In genomic region chr1:10472220-10473144, GRCh38 we compare ENCODE assay signal across 1 cellular context.
TF ChIP-seq lines count a peak whose summit lies in the region.

DFFA (minus strand) TSS chr1:10472529; CDS start chr1:10472458, 71 bp downstream.

TF ChIP-seq in HepG2, 621 proteins besides CTCF, POLR2A, EP300 and RAD21 (continued from another document and continues in another):
- peak; percentile 82 for TF ChIP-seq SALL1 (CRISPR knock-in tag; IDR thresholded peaks at IDR 0.05)
- TF ChIP-seq HIC2 (CRISPR knock-in tag; IDR thresholded peaks at IDR 0.05; ENCODE audit: low read depth): no peak
- TF ChIP-seq ZNF33A (CRISPR knock-in tag; IDR thresholded peaks at IDR 0.05; ENCODE audit: borderline replicate concordance): no peak
- no peak for TF ChIP-seq ONECUT2 (CRISPR knock-in tag; IDR thresholded peaks at IDR 0.05)
- peak; percentile 56; the same call in 1 of the 2 replicates for TF ChIP-seq MIER2 (CRISPR knock-in tag; IDR thresholded peaks at IDR 0.05)
- no peak for TF ChIP-seq ARID3A (IDR thresholded peaks at IDR 0.05; ENCODE audit: low read depth, low read length)
- peak; percentile 62; the same call in 1 of the 2 replicates for TF ChIP-seq HOXD1 (CRISPR knock-in tag; IDR thresholded peaks at IDR 0.05)
- peak; percentile 72; the same call in 1 of the 2 replicates for TF ChIP-seq BRD4 (CRISPR knock-in tag; IDR thresholded peaks at IDR 0.05)
- TF ChIP-seq ZSCAN12 (CRISPR knock-in tag; IDR thresholded peaks at IDR 0.05): no peak
- no peak; the same call in 1 of the 2 replicates for TF ChIP-seq ZNF746 (CRISPR knock-in tag; IDR thresholded peaks at IDR 0.05)
- peak; percentile 45; the same call in 1 of the 2 replicates for TF ChIP-seq MEIS2 (CRISPR knock-in tag; IDR thresholded peaks at IDR 0.05)
- TF ChIP-seq NFATC3 (CRISPR knock-in tag; IDR thresholded peaks at IDR 0.05): no peak
- no peak for TF ChIP-seq ZNF543 (CRISPR knock-in tag; IDR thresholded peaks at IDR 0.05)
- TF ChIP-seq ZNF629 (CRISPR knock-in tag; conservative IDR thresholded peaks at IDR 0.05): no peak
- no peak for TF ChIP-seq NFAT5 (CRISPR knock-in tag; IDR thresholded peaks at IDR 0.05)
- no peak for TF ChIP-seq ZNF343 (CRISPR knock-in tag; IDR thresholded peaks at IDR 0.05)
- TF ChIP-seq REL (CRISPR knock-in tag; conservative IDR thresholded peaks at IDR 0.05): no peak
- TF ChIP-seq NBN (conservative IDR thresholded peaks at IDR 0.05): no peak
- TF ChIP-seq DBP (CRISPR knock-in tag; IDR thresholded peaks at IDR 0.05; ENCODE audit: not compliant biosample characterization): no peak
- no peak for TF ChIP-seq ZNF576 (CRISPR knock-in tag; IDR thresholded peaks at IDR 0.05)
- TF ChIP-seq YEATS2 (CRISPR knock-in tag; IDR thresholded peaks at IDR 0.05; ENCODE audit: borderline replicate concordance): peak; percentile 96
- TF ChIP-seq ZMYM4 (CRISPR knock-in tag; IDR thresholded peaks at IDR 0.05): peak; percentile 69
- no peak for TF ChIP-seq ZNF136 (CRISPR knock-in tag; IDR thresholded peaks at IDR 0.05; ENCODE audit: low read depth)
- peak in 1 of 2 experiments; percentile 88; a peak in 1 of 4 replicates for TF ChIP-seq KLF16 (CRISPR knock-in tag; IDR thresholded peaks at IDR 0.05)
- TF ChIP-seq HOXA7 (CRISPR knock-in tag; IDR thresholded peaks at IDR 0.05): no peak
- no peak for TF ChIP-seq SETDB1 (CRISPR knock-in tag; IDR thresholded peaks at IDR 0.05; ENCODE audit: borderline replicate concordance)
- no peak for TF ChIP-seq MTF1 (CRISPR knock-in tag; IDR thresholded peaks at IDR 0.05)
- TF ChIP-seq HIVEP1 (CRISPR knock-in tag; IDR thresholded peaks at IDR 0.05): peak; percentile 65; the same call in 1 of the 2 replicates
- peak; percentile 77 for TF ChIP-seq ZNF556 (CRISPR knock-in tag; IDR thresholded peaks at IDR 0.05; ENCODE audit: borderline replicate concordance)
- peak; percentile 77; the same call in 1 of the 2 replicates for TF ChIP-seq TSC22D2 (CRISPR knock-in tag; IDR thresholded peaks at IDR 0.05; ENCODE audit: borderline replicate concordance)
- no peak for TF ChIP-seq GLMP (CRISPR knock-in tag; IDR thresholded peaks at IDR 0.05; ENCODE audit: borderline replicate concordance)
- TF ChIP-seq ZNF274 (CRISPR knock-in tag; IDR thresholded peaks at IDR 0.05): peak; percentile 91
- TF ChIP-seq KLF9 (CRISPR knock-in tag; IDR thresholded peaks at IDR 0.05; ENCODE audit: low read depth): 0 out of 2 replicates have a peak, but pooled peaks have one; percentile 58
- TF ChIP-seq ZNF549 (CRISPR knock-in tag; IDR thresholded peaks at IDR 0.05): no peak
- TF ChIP-seq PAWR (CRISPR knock-in tag; IDR thresholded peaks at IDR 0.05; ENCODE audit: borderline replicate concordance): no peak
- TF ChIP-seq ZNF839 (CRISPR knock-in tag; IDR thresholded peaks at IDR 0.05; ENCODE audit: borderline replicate concordance): 0 out of 2 replicates have a peak, but pooled peaks have one; percentile 41
- 0 out of 2 replicates have a peak, but pooled peaks have one; percentile 73 for TF ChIP-seq U2AF2 (IDR thresholded peaks at IDR 0.05; ENCODE audit: low read depth, low read length)
- peak; percentile 29 for TF ChIP-seq AGO2 (optimal IDR thresholded peaks at IDR 0.05; ENCODE audit: low read depth, low read length)
- TF ChIP-seq FOXK1 (CRISPR knock-in tag; IDR thresholded peaks at IDR 0.05; ENCODE audit: borderline replicate concordance, low read depth): peak; percentile 94
- TF ChIP-seq ZNF512B (CRISPR knock-in tag; IDR thresholded peaks at IDR 0.05; ENCODE audit: borderline replicate concordance): no peak
- peak; percentile 85 for TF ChIP-seq CBFB (CRISPR knock-in tag; IDR thresholded peaks at IDR 0.05)
- TF ChIP-seq MLXIP (CRISPR knock-in tag; IDR thresholded peaks at IDR 0.05; ENCODE audit: borderline replicate concordance): no peak
- TF ChIP-seq ZBTB38 (CRISPR knock-in tag; IDR thresholded peaks at IDR 0.05): peak; percentile 74
- peak; percentile 85; the same call in 1 of the 2 replicates for TF ChIP-seq ZNF580 (CRISPR knock-in tag; IDR thresholded peaks at IDR 0.05; ENCODE audit: borderline replicate concordance, low read depth)
- TF ChIP-seq ZNF7 (CRISPR knock-in tag; IDR thresholded peaks at IDR 0.05): no peak
- TF ChIP-seq HES4 (CRISPR knock-in tag; IDR thresholded peaks at IDR 0.05; ENCODE audit: borderline replicate concordance): no peak
- no peak for TF ChIP-seq ZSCAN22 (CRISPR knock-in tag; IDR thresholded peaks at IDR 0.05)
- peak; percentile 95 for TF ChIP-seq ZNF501 (CRISPR knock-in tag; IDR thresholded peaks at IDR 0.05)
- peak; percentile 69 for TF ChIP-seq TARDBP (CRISPR knock-in tag; IDR thresholded peaks at IDR 0.05)
- peak; percentile 42 for TF ChIP-seq CBX1 (IDR thresholded peaks at IDR 0.05; ENCODE audit: low read depth)
- TF ChIP-seq ZNF44 (CRISPR knock-in tag; IDR thresholded peaks at IDR 0.05): no peak
